ENCODE assay signal across 14 cellular contexts in the genomic region with DNA sequence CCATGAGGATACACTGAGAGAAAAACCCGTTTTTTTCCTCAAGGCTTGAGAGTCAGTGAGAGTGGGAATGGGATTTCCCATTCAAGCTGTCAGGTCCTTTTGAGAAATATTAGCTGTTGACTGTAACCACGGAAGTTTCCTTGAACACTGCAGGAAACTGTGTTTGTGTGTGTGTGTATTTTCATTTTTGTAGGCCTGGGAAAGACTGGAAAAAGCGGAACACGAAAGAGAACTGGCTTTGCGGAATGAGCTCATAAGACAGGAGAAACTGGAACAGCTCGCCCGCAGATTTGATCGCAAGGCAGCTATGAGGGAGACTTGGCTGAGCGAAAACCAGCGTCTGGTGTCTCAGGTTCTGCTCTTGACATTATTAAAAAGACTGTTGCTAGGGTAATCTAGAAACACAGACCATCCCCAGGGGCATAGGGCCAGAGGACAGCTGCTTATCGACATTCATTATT.
DNase-seq lines count a peak whose midpoint lies in the region; ATAC-seq and TF ChIP-seq lines count a peak whose summit lies in the region.
"Had no signal": no experiment of that assay in that cellular context is flagged by ENCODE, and none has a peak within 500 bp of the region (broad histone marks: within the 10 kb centered on the region; RNA-seq: fewer than 3 reads in every experiment).

No MANE protein-coding gene starts in this region.

- no peaks in the 10 kb centered on the region for H3K9me3 Mint-ChIP-seq in osteocyte (ENCODE audit: unreplicated experiment)
- H3K9me3 Mint-ChIP-seq: natural killer cell had no signal

- TF ChIP-seq EP300 in gastroesophageal sphincter (IDR thresholded peaks at IDR 0.05): no peak

- H3K27me3 Mint-ChIP-seq in osteocyte (ENCODE audit: unreplicated experiment): no peaks in the 10 kb centered on the region

- TF ChIP-seq POLR2A in gastroesophageal sphincter (IDR thresholded peaks at IDR 0.05): no peak

- no peak overlapping the region for H3K4me3 ChIP-seq in gastroesophageal sphincter

- peaks cover 72% of the 10 kb centered on the region for H3K36me3 Mint-ChIP-seq in osteocyte (ENCODE audit: unreplicated experiment)

- H3K4me3 Mint-ChIP-seq in osteocyte (ENCODE audit: unreplicated experiment): no peak overlapping the region
- H3K4me3 Mint-ChIP-seq: natural killer cell had no signal

- H3K36me3 ChIP-seq in gastroesophageal sphincter: peaks cover 6 to 97% of the 10 kb centered on the region in 2 donors

- peaks cover 3 to 50% (median 5%) of the 10 kb centered on the region in 3 donors for H3K4me1 ChIP-seq in gastroesophageal sphincter

- peak overlapping the region in 3 of 4 donors; percentile 38 to 62 (median 57) for H3K27ac ChIP-seq in gastroesophageal sphincter

- no peaks in the 10 kb centered on the region for H3K9me3 ChIP-seq in gastroesophageal sphincter

- WGBS in gastroesophageal sphincter (ENCODE audit: low coverage in 1 of 2), 2 donors: 9 to 14% methylated on average over 4 to 11 of the region's 11 CpGs

- ATAC-seq in Right ventricle myocardium inferior (peak; percentile 14), gastroesophageal sphincter (no peak), GM21529 (IDR thresholded peaks at IDR 0.05; ENCODE audit: unreplicated experiment) (no peak)
- ATAC-seq: natural killer cell had no signal

- peaks cover 6% of the 10 kb centered on the region for H3K4me1 Mint-ChIP-seq in osteocyte (ENCODE audit: unreplicated experiment)

- no peaks in the 10 kb centered on the region for H3K27me3 ChIP-seq in gastroesophageal sphincter

- DNase-seq in Right ventricle myocardium inferior (ENCODE audit: missing footprints) (no peak), cardiac septum (ENCODE audit: low spot score) (no peak), osteocyte (ENCODE audit: extremely low spot score, unreplicated experiment) (no peak), AG20443 (ENCODE audit: low spot score) (no peak), NCI-H1930 (lab: John Stamatoyannopoulos, UW) (no peak)
- no peak for DNase-seq in stimulated activated CD4-positive, alpha-beta T cell treated with anti-CD3 and anti-CD28 coated beads, Interleukin-15, amount 100 ng/mL, for 24 hours
- DNase-seq: activated CD8-positive, alpha-beta memory T cell treated with anti-CD3 and anti-CD28 coated beads for 24 hours; dermis blood vessel endothelial cell; KG1; natural killer cell; NCI-H146; NCI-H526 treated with DMSO at 0.1 percent for 48 hours had no signal

- peak overlapping the region; percentile 2 for H3K27ac Mint-ChIP-seq in osteocyte (ENCODE audit: unreplicated experiment)
- H3K27ac Mint-ChIP-seq: natural killer cell had no signal

- intact Hi-C loops in Right ventricle myocardium inferior (cut with DNase I): no loop called here
- intact Hi-C loops in cardiac septum (cut with DNase I): no loop called here

- TF ChIP-seq CTCF in gastroesophageal sphincter (IDR thresholded peaks at IDR 0.05): no peak
- no peak for TF ChIP-seq CTCF in osteocyte (IDR thresholded peaks at IDR 0.05)
